Comparison of ENCODE assay signal across 16 cellular contexts in genomic region chr1:183992424-183992823, GRCh38. TPM values are rescaled to one million over a fixed set of nuclear protein-coding genes. Genes with fewer than 3 reads are reported as not detected.
DNase-seq lines count a peak whose midpoint lies in the region; ATAC-seq and TF ChIP-seq lines count a peak whose summit lies in the region.
"Had no signal": no experiment of that assay in that cellular context is flagged by ENCODE, and none has a peak within 500 bp of the region (broad histone marks: within the 10 kb centered on the region; RNA-seq: fewer than 3 reads in every experiment).

No MANE protein-coding gene starts in this region.

- H3K79me1 ChIP-seq in IMR-90 (ENCODE audit: low read depth in 1 of 2, low read length in 2 of 2) = peaks cover 0 to 2% of the 10 kb centered on the region in 2 experiments; a peak in 2 of 4 replicates

- H4K5ac ChIP-seq in IMR-90 (ENCODE audit: low read depth, low read length) = no peak overlapping the region

- H4K20me1 ChIP-seq in IMR-90 (ENCODE audit: insufficient read depth, low read length) = no peaks in the 10 kb centered on the region

- H3K27ac ChIP-seq in IMR-90 (ENCODE audit: insufficient read depth, low read length) (no peak overlapping the region), gastrocnemius medialis (peak overlapping the region in 3 of 4 donors; percentile 49 to 73 (median 63))
- H3K27ac ChIP-seq: 22Rv1, A549, GM23248, HL-60 had no signal

- no peak overlapping the region for H3K4ac ChIP-seq in IMR-90 (ENCODE audit: low read depth, low read length)

- no peak overlapping the region for H3K4me3 Mint-ChIP-seq in activated CD4-positive, alpha-beta T cell treated with anti-CD3 and anti-CD28 coated beads, Interleukin-2, amount 10 ng/mL, durations not matched to agents 24 days and 14 days
- H3K4me3 Mint-ChIP-seq in effector memory CD8-positive, alpha-beta T cell = no peak overlapping the region
- H3K4me3 Mint-ChIP-seq: CD14-positive monocyte; CD8-positive, alpha-beta T cell had no signal

- H3K27me3 ChIP-seq in IMR-90 (ENCODE audit: control insufficient read depth, insufficient read depth, low read length) (no peaks in the 10 kb centered on the region), gastrocnemius medialis (no peaks in the 10 kb centered on the region)

- H3K9me1 ChIP-seq in IMR-90 (ENCODE audit: insufficient read depth, low read length) = peaks cover 5% of the 10 kb centered on the region

- H3K27me3 Mint-ChIP-seq in activated CD4-positive, alpha-beta T cell treated with anti-CD3 and anti-CD28 coated beads, Interleukin-2, amount 10 ng/mL, durations not matched to agents 24 days and 14 days = peaks cover 3% of the 10 kb centered on the region
- H3K27me3 Mint-ChIP-seq in effector memory CD8-positive, alpha-beta T cell = no peaks in the 10 kb centered on the region

- TF ChIP-seq CTCF in IMR-90 (conservative IDR thresholded peaks at IDR 0.05; ENCODE audit: low read depth, low read length) (no peak), gastrocnemius medialis (IDR thresholded peaks at IDR 0.05 in 4 of 5, conservative IDR thresholded peaks at IDR 0.05 in 1 of 5) (no peak)

- no peak for ATAC-seq in IMR-90 (ENCODE audit: low read depth)
- ATAC-seq in effector memory CD8-positive, alpha-beta T cell (replicated peaks) = no peak
- ATAC-seq in gastrocnemius medialis = no peak
- ATAC-seq in HG02973 (IDR thresholded peaks at IDR 0.05; ENCODE audit: unreplicated experiment) = no peak
- ATAC-seq: A549; CD8-positive, alpha-beta T cell had no signal

- no peak overlapping the region for H2BK15ac ChIP-seq in IMR-90 (ENCODE audit: low read depth, low read length)

- no peak overlapping the region for H3K27ac Mint-ChIP-seq in activated CD4-positive, alpha-beta T cell treated with anti-CD3 and anti-CD28 coated beads, Interleukin-2, amount 10 ng/mL, durations not matched to agents 24 days and 14 days
- H3K27ac Mint-ChIP-seq in effector memory CD8-positive, alpha-beta T cell = peak overlapping the region; percentile 36 to 72
- H3K27ac Mint-ChIP-seq: CD8-positive, alpha-beta T cell had no signal

- TF ChIP-seq RAD21 in IMR-90 (IDR thresholded peaks at IDR 0.05; ENCODE audit: low read length) = no peak

- no peak overlapping the region for H4K8ac ChIP-seq in IMR-90 (ENCODE audit: low read depth in 2 of 2, low read length in 2 of 2)

- H3K36me3 ChIP-seq in IMR-90 (ENCODE audit: control insufficient read depth, insufficient read depth, low read length) (no peaks in the 10 kb centered on the region), gastrocnemius medialis (no peaks in the 10 kb centered on the region)
- H3K36me3 ChIP-seq: HAP-1 had no signal

- no peaks in the 10 kb centered on the region for H3K36me3 Mint-ChIP-seq in activated CD4-positive, alpha-beta T cell treated with anti-CD3 and anti-CD28 coated beads, Interleukin-2, amount 10 ng/mL, durations not matched to agents 24 days and 14 days (ENCODE audit: low read depth)
- H3K36me3 Mint-ChIP-seq in effector memory CD8-positive, alpha-beta T cell (ENCODE audit: insufficient read depth) = no peaks in the 10 kb centered on the region
- H3K36me3 Mint-ChIP-seq: CD14-positive monocyte; CD8-positive, alpha-beta T cell had no signal

- H3K56ac ChIP-seq in IMR-90 (ENCODE audit: extremely low read depth, insufficient read depth, low read length) = no peak overlapping the region

- H2BK20ac ChIP-seq in IMR-90 (ENCODE audit: low read depth, low read length) = peak overlapping the region; percentile 36; the same call in 1 of the 2 replicates

- H3K4me1 Mint-ChIP-seq in activated CD4-positive, alpha-beta T cell treated with anti-CD3 and anti-CD28 coated beads, Interleukin-2, amount 10 ng/mL, durations not matched to agents 24 days and 14 days = peaks cover 14% of the 10 kb centered on the region
- peaks cover 11 to 17% of the 10 kb centered on the region in 2 donors for H3K4me1 Mint-ChIP-seq in effector memory CD8-positive, alpha-beta T cell (ENCODE audit: low read depth in 2 of 2)

- no peak for TF ChIP-seq POLR2A in IMR-90 (IDR thresholded peaks at IDR 0.05; ENCODE audit: low read depth, low read length)
- no peak for TF ChIP-seq POLR2A in gastrocnemius medialis (IDR thresholded peaks at IDR 0.05)

- H2AK9ac ChIP-seq in IMR-90 (replicated peaks; ENCODE audit: low read depth, low read length, poor library complexity) = no peak overlapping the region

- H2AK5ac ChIP-seq in IMR-90 (ENCODE audit: low read depth, low read length) = no peak overlapping the region

- POLR2A ChIA-PET in IMR-90 (lab: Charles Lee; ENCODE audit: unreplicated experiment) = no interaction called here

- no peak overlapping the region for H3K18ac ChIP-seq in IMR-90 (ENCODE audit: low read depth, low read length)

- no peak overlapping the region for H2BK120ac ChIP-seq in IMR-90 (ENCODE audit: low read depth, low read length)

- H2AFZ ChIP-seq in IMR-90 (replicated peaks; ENCODE audit: low read length, poor library complexity) = no peak overlapping the region
- H2AFZ ChIP-seq: GM23248 had no signal

- H3K23ac ChIP-seq in IMR-90 (ENCODE audit: low read depth, low read length) = no peak overlapping the region

- no peaks in the 10 kb centered on the region for H3K9me3 Mint-ChIP-seq in activated CD4-positive, alpha-beta T cell treated with anti-CD3 and anti-CD28 coated beads, Interleukin-2, amount 10 ng/mL, durations not matched to agents 24 days and 14 days
- H3K9me3 Mint-ChIP-seq in effector memory CD8-positive, alpha-beta T cell = peaks cover 0 to 2% of the 10 kb centered on the region in 2 donors
- H3K9me3 Mint-ChIP-seq: CD8-positive, alpha-beta T cell had no signal

- no TSS peak for BruUV-seq in IMR-90 (replicated peaks; lab: Mats Ljungman, UMichigan)

- no peaks in the 10 kb centered on the region for H3K9me3 ChIP-seq in IMR-90 (ENCODE audit: control insufficient read depth, insufficient read depth, low read length)
- no peaks in the 10 kb centered on the region for H3K9me3 ChIP-seq in gastrocnemius medialis
- H3K9me3 ChIP-seq: A549, HAP-1 had no signal

- no peak overlapping the region for H3K4me2 ChIP-seq in IMR-90 (ENCODE audit: low read depth, low read length)
- H3K4me2 ChIP-seq: A549 had no signal

- H3K4me3 ChIP-seq in IMR-90 (ENCODE audit: insufficient read depth, low read depth, low read length) = no peak overlapping the region
- H3K4me3 ChIP-seq in gastrocnemius medialis = no peak overlapping the region
- H3K4me3 ChIP-seq: A549, GM23248, HAP-1 had no signal

- H3K4me1 ChIP-seq in IMR-90 (ENCODE audit: control insufficient read depth, insufficient read depth, low read length) (peaks cover 10% of the 10 kb centered on the region), gastrocnemius medialis (peaks cover 4 to 18% of the 10 kb centered on the region in 2 donors)
- H3K4me1 ChIP-seq: A549 had no signal

- WGBS in IMR-90 (ENCODE audit: extremely low coverage in 2 of 2, insufficient read length in 1 of 2), 2 experiments = no CpG with 5 or more reads among the region's 2 CpGs

- in situ Hi-C loops in IMR-90 (cut with MboI; ENCODE audit: low sequenced_read_pairs) = no loop called here
- in situ Hi-C loops in gastrocnemius medialis (cut with MboI; ENCODE audit: low sequenced_read_pairs in 4 of 4) = no loop called here

- DNase-seq in activated CD4-positive, alpha-beta T cell treated with anti-CD3 and anti-CD28 coated beads, Interleukin-2, amount 10 ng/mL, durations not matched to agents 24 days and 14 days = peak; percentile 26
- no peak for DNase-seq in activated CD4-positive, alpha-beta T cell treated with anti-CD3 and anti-CD28 coated beads for 48 hours
- DNase-seq in IMR-90 (no peak), gastrocnemius medialis (no peak), LoVo (ENCODE audit: low spot score) (no peak), DMS 273 (lab: John Stamatoyannopoulos, UW; ENCODE audit: unreplicated experiment) (no peak)
- no peak for DNase-seq in effector memory CD8-positive, alpha-beta T cell
- DNase-seq: CD8-positive, alpha-beta T cell; GDM1; GM23248 had no signal

- H2BK5ac ChIP-seq in IMR-90 (ENCODE audit: low read depth, low read length, poor library complexity, severe bottlenecking) = no peak overlapping the region

- H4K91ac ChIP-seq in IMR-90 (ENCODE audit: insufficient read depth, low read depth, low read length) = no peak overlapping the region

- dilution Hi-C loops in IMR-90 (cut with HindIII; ENCODE audit: low sequenced_read_pairs, unreplicated experiment) = no loop called here

- no peak overlapping the region for H3K14ac ChIP-seq in IMR-90 (replicated peaks; ENCODE audit: low read depth, low read length)

- H3K9ac ChIP-seq in IMR-90 (ENCODE audit: low read depth, low read length) = no peak overlapping the region
- H3K9ac ChIP-seq: GM23248 had no signal

- CTCF ChIA-PET in IMR-90 (lab: Yijun Ruan, JAX) = no interaction called here

- intact Hi-C loops in activated CD4-positive, alpha-beta T cell treated with anti-CD3 and anti-CD28 coated beads, Interleukin-2, amount 10 ng/mL, durations not matched to agents 24 days and 14 days (cut with micrococcal nuclease) = no loop called here
- intact Hi-C loops in IMR-90 (cut with micrococcal nuclease) = no loop called here
- intact Hi-C loops in gastrocnemius medialis (cut with DNase I; ENCODE audit: low total_unique reads) = no loop called here

TF ChIP-seq in IMR-90, 13 proteins besides CTCF, POLR2A, EP300 and RAD21:
- TF ChIP-seq RCOR1 (IDR thresholded peaks at IDR 0.05; ENCODE audit: insufficient replicate concordance, low read length) (no peak), CEBPB (IDR thresholded peaks at IDR 0.05; ENCODE audit: low read depth, low read length) (no peak), FOS (IDR thresholded peaks at IDR 0.05; ENCODE audit: low read depth, low read length) (no peak)

RNA-seq across cellular contexts. Expression of gene COLGALT2, which starts 45.1 kb away (rescaled TPM):
- 1.3 and 1.7 TPM in 2 replicates for total RNA-seq in activated CD4-positive, alpha-beta T cell treated with anti-CD3 and anti-CD28 coated beads, Interleukin-2, amount 10 ng/mL, durations not matched to agents 24 days and 14 days
- total RNA-seq in IMR-90 (2012; rRNA removed) (2.3 and 3.3 TPM in 2 replicates), gastrocnemius medialis (1 to 10 TPM; 2.0 to 3.6 (median 3.2) TPM)
- 4.1 and 4.2 TPM in 2 replicates for polyA plus RNA-seq in IMR-90 (2012; rRNA removed)
- 1.9 and 2.2 TPM in 2 replicates for polyA plus RNA-seq in IMR-90 (2012; cell fraction: cytosol; rRNA removed)
- polyA plus RNA-seq in IMR-90 (2012; cell fraction: nucleus; rRNA removed; ENCODE audit: low replicate concordance) = 7.8 and 14.6 TPM in 2 replicates
- polyA plus RNA-seq: CD14-positive monocyte had no signal

RNA-seq across cellular contexts. Expression of gene TSEN15, which starts 59.1 kb away (rescaled TPM):
- 44.9 and 48.3 TPM in 2 replicates for total RNA-seq in activated CD4-positive, alpha-beta T cell treated with anti-CD3 and anti-CD28 coated beads, Interleukin-2, amount 10 ng/mL, durations not matched to agents 24 days and 14 days
- total RNA-seq in IMR-90 (2012; rRNA removed) = 45.0 and 80.3 TPM in 2 replicates
- 26.7 and 32.4 TPM in 2 replicates for polyA plus RNA-seq in IMR-90 (2012; rRNA removed)
- polyA plus RNA-seq in IMR-90 (2012; cell fraction: cytosol; rRNA removed) = 59.8 and 60.1 TPM in 2 replicates
- 18.1 and 26.0 TPM in 2 replicates for polyA plus RNA-seq in IMR-90 (2012; cell fraction: nucleus; rRNA removed; ENCODE audit: low replicate concordance)
- total RNA-seq in gastrocnemius medialis = 10 to 100 TPM; 22.8 to 69.6 (median 38.6) TPM
